Comparison of ENCODE assay signal across 17 cellular contexts in the genomic region with DNA sequence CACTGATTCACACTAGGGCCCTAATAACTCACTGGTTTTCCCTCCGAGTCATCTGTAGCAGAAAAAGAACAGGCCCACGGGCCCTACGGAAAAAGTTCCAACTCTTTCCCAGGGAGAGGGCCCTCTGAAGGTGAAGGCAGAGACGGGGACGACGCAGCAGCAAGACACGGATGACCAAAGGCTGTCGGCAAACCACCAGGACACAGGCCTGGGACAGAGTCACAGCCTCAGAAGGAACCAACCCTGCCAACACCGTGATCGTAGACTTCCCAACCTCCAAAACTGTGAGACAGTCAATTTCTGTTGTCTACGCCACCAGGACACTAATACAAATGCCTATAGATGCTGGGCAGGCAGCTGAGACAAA. TPM values are rescaled to one million over a fixed set of nuclear protein-coding genes. Genes with fewer than 3 reads are reported as not detected.
A peak's percentile ranks its signal among the peaks of the same experiment; 100 is the strongest.
DNase-seq lines count a peak whose midpoint lies in the region; ATAC-seq, FAIRE-seq and TF ChIP-seq lines count a peak whose summit lies in the region.
"Had no signal": no experiment of that assay in that cellular context is flagged by ENCODE, and none has a peak within 500 bp of the region (broad histone marks: within the 10 kb centered on the region; RNA-seq: fewer than 3 reads in every experiment).

No MANE protein-coding gene starts in this region.

- CTCF ChIA-PET in HepG2 (lab: Yijun Ruan, JAX; ENCODE audit: low intra/inter-chr PET ratio, low total read pairs), result no interaction called here

- no peak for FAIRE-seq in HepG2 (lab: Jason Lieb, UNC)
- FAIRE-seq: H54, K562 had no signal

- H3K4me1 Mint-ChIP-seq in neural crest cell, result peaks cover 52% of the 10 kb centered on the region

- H3K9me3 ChIP-seq in HepG2 (ENCODE audit: low read length) (no peaks in the 10 kb centered on the region), right lobe of liver (no peaks in the 10 kb centered on the region), RWPE2 (ENCODE audit: severe bottlenecking) (no peaks in the 10 kb centered on the region)
- H3K9me3 ChIP-seq: MG63, SK-N-SH had no signal

- TF ChIP-seq RAD21 in HepG2 (CRISPR knock-in tag; IDR thresholded peaks at IDR 0.05), result no peak

- peaks cover 15% of the 10 kb centered on the region for H3K27me3 Mint-ChIP-seq in neural crest cell (ENCODE audit: low read depth)

- H3K27ac Mint-ChIP-seq in neural crest cell (ENCODE audit: unreplicated experiment), result no peak overlapping the region

- H3K4me3 Mint-ChIP-seq in neural crest cell, result peak overlapping the region; percentile 85

- peaks cover 2% of the 10 kb centered on the region for H3K9me3 Mint-ChIP-seq in neural crest cell

- TF ChIP-seq EP300 in HepG2 (IDR thresholded peaks at IDR 0.05; ENCODE audit: low read depth in 2 of 2, low read length in 2 of 2) (no peak), HepG2 (CRISPR knock-in tag; IDR thresholded peaks at IDR 0.05; ENCODE audit: borderline replicate concordance) (no peak)

- TF ChIP-seq CTCF in HepG2 (CRISPR knock-in tag; IDR thresholded peaks at IDR 0.05) (no peak), right lobe of liver (IDR thresholded peaks at IDR 0.05) (no peak), RWPE2 (IDR thresholded peaks at IDR 0.05; ENCODE audit: poor library complexity, severe bottlenecking) (no peak), neural crest cell (conservative IDR thresholded peaks at IDR 0.05) (no peak)

- peak overlapping the region; percentile 45 for H3K27ac ChIP-seq in HepG2 (ENCODE audit: extremely low read length, insufficient read depth, low read length)
- no peak overlapping the region for H3K27ac ChIP-seq in right lobe of liver
- H3K27ac ChIP-seq in RWPE2 (ENCODE audit: poor library complexity, severe bottlenecking), result no peak overlapping the region
- H3K27ac ChIP-seq: HL-60, PC-9 had no signal

- DNase-seq in HepG2 (ENCODE audit: low spot score) (no peak), right lobe of liver (no peak), RWPE2 (ENCODE audit: low spot score) (peak; percentile 31), neural crest cell (ENCODE audit: low read depth, low spot score) (no peak), HT-29 (ENCODE audit: low spot score) (no peak), SW480 (ENCODE audit: low spot score) (no peak)
- DNase-seq in stimulated activated CD4-positive, alpha-beta T cell treated with anti-CD3 and anti-CD28 coated beads, Interleukin-4, amount 100 ng/mL, for 4 hours, result no peak
- DNase-seq: DMS153, DND-41, MG63, NCI-H2029 treated with DMSO at 0.1 percent for 48 hours, NCI-H526 treated with DMSO at 0.1 percent for 48 hours, PC-9 had no signal

- TF ChIP-seq POLR2A in HepG2 (IDR thresholded peaks at IDR 0.05; ENCODE audit: insufficient read depth in 1 of 2, low read depth in 2 of 2, low read length in 2 of 2) (no peak; a peak in 1 of 4 replicates), right lobe of liver (IDR thresholded peaks at IDR 0.05) (no peak)

- no peaks in the 10 kb centered on the region for H4K20me1 ChIP-seq in HepG2 (ENCODE audit: insufficient read depth, low read length)

- H3K9ac ChIP-seq in HepG2 (ENCODE audit: insufficient read depth, low read depth, low read length), result peak overlapping the region; percentile 33
- H3K9ac ChIP-seq: SK-N-SH had no signal

- peak overlapping the region in 1 of 3 experiments; percentile 20; a peak in 1 of 6 replicates for H3K4me3 ChIP-seq in HepG2 (replicated peaks in 1 of 3; ENCODE audit: insufficient read depth in 1 of 3, low read depth in 2 of 3, low read length in 3 of 3)
- no peak overlapping the region for H3K4me3 ChIP-seq in right lobe of liver
- H3K4me3 ChIP-seq in RWPE2 (ENCODE audit: severe bottlenecking), result no peak overlapping the region
- H3K4me3 ChIP-seq: K562, MG63, PC-9 had no signal

- intact Hi-C loops in HepG2 (cut with micrococcal nuclease; ENCODE audit: unreplicated experiment), result no loop called here
- intact Hi-C loops in right lobe of liver (cut with DNase I), result no loop called here

- peaks cover 0 to 5% of the 10 kb centered on the region in 2 experiments; a peak in 2 of 5 replicates for H3K36me3 ChIP-seq in HepG2 (replicated peaks in 1 of 2; ENCODE audit: control insufficient read depth in 1 of 2, insufficient read depth in 2 of 2, low read length in 2 of 2)
- no peaks in the 10 kb centered on the region for H3K36me3 ChIP-seq in right lobe of liver
- H3K36me3 ChIP-seq in RWPE2 (ENCODE audit: low read depth), result no peaks in the 10 kb centered on the region
- H3K36me3 ChIP-seq: MG63 had no signal

- peak overlapping the region; percentile 99 for H3K4me2 ChIP-seq in HepG2 (ENCODE audit: low read depth, low read length)
- H3K4me2 ChIP-seq: PC-9, SK-N-SH had no signal

- no peak for ATAC-seq in HepG2
- ATAC-seq in right lobe of liver, result no peak
- no peak for ATAC-seq in RWPE2 (ENCODE audit: low read depth)
- ATAC-seq: K562 had no signal

- H3K4me1 ChIP-seq in HepG2 (ENCODE audit: insufficient read depth, low read length), result peaks cover 75% of the 10 kb centered on the region
- H3K4me1 ChIP-seq in right lobe of liver, result peaks cover 0 to 22% (median 0%) of the 10 kb centered on the region in 4 donors
- no peaks in the 10 kb centered on the region for H3K4me1 ChIP-seq in RWPE2 (ENCODE audit: insufficient read depth, poor library complexity, severe bottlenecking)

- BruUV-seq in HepG2 (replicated peaks; lab: Mats Ljungman, UMichigan), result no TSS peak

- no peak overlapping the region for H2AFZ ChIP-seq in HepG2 (ENCODE audit: low read length)
- H2AFZ ChIP-seq: PC-9 had no signal

- H3K79me2 ChIP-seq in HepG2 (ENCODE audit: insufficient read depth, low read length), result peaks cover 60% of the 10 kb centered on the region

- H3K27me3 ChIP-seq in HepG2 (ENCODE audit: control insufficient read depth in 1 of 2, insufficient read depth in 2 of 2, low read length in 2 of 2) (no peaks in the 10 kb centered on the region; a peak in 1 of 5 replicates), right lobe of liver (no peaks in the 10 kb centered on the region), RWPE2 (ENCODE audit: insufficient read depth, poor library complexity, severe bottlenecking) (no peaks in the 10 kb centered on the region)
- H3K27me3 ChIP-seq: MG63 had no signal

- 92% methylated on average over 11 of the region's 11 CpGs for WGBS in HepG2 (ENCODE audit: low lambda C conversion rate)
- WGBS in right lobe of liver (ENCODE audit: insufficient coverage, low coverage, low lambda C conversion rate, missing lambda C conversion rate), result 79% methylated on average over 6 of the region's 11 CpGs

- in situ Hi-C loops in HepG2 (cut with HindIII; ENCODE audit: extremely low pct_ligation_motif_present, low pct_unique_long_range_greater_than_20kb), result no loop called here

- POLR2A ChIA-PET in HepG2 (lab: Yijun Ruan, JAX), result interaction anchor here (8.5 to 20.9 kb wide), 2 partner anchors 19 to 73 kb away, joined by 79 to 1379 read pairs; a partner anchor contains a TSS

- H3K36me3 Mint-ChIP-seq in neural crest cell (ENCODE audit: low read depth), result peaks cover 6% of the 10 kb centered on the region

RNA-seq across cellular contexts. Expression of a gene that starts 5.2 kb away (rescaled TPM):
- total RNA-seq in HepG2 (2016; rRNA removed; fragmentation: Illumina TruSeq; extraction: Trizol) (111 and 160 TPM in 2 replicates), right lobe of liver (1 to 10 TPM in 4 of 6 experiments, under 1 TPM in 2; 0.35 to 2.6 (median 1.5) TPM), neural crest cell (19.5 and 21.1 TPM in 2 replicates)
- total RNA-seq in HepG2 (2016; cell fraction: cytosol; rRNA removed; fragmentation: Illumina TruSeq; extraction: Trizol; ENCODE audit: low read depth), result 48.7 and 63.1 TPM in 2 replicates
- 101 and 161 TPM in 2 replicates for total RNA-seq in HepG2 (2016; cell fraction: insoluble cytoplasmic fraction; rRNA removed; fragmentation: Illumina TruSeq; extraction: Trizol)
- 105 and 128 TPM in 2 replicates for total RNA-seq in HepG2 (2016; cell fraction: membrane; rRNA removed; fragmentation: Illumina TruSeq; extraction: Trizol)
- total RNA-seq in HepG2 (2016; cell fraction: nucleus; rRNA removed; fragmentation: Illumina TruSeq; extraction: Trizol), result 124 and 150 TPM in 2 replicates
- polyA plus RNA-seq in HepG2 (2011; rRNA removed), result 129 and 137 TPM in 2 replicates
- 113 and 185 TPM in 2 replicates for polyA plus RNA-seq in HepG2 (2011; cell fraction: cytosol; rRNA removed)
- polyA plus RNA-seq in HepG2 (2011; cell fraction: nucleus; rRNA removed), result 814 and 941 TPM in 2 replicates
- polyA plus RNA-seq in HepG2 (2012), result 59.0 and 123 TPM in 2 replicates
- 41.1 and 53.2 TPM in 2 replicates for polyA plus RNA-seq in HepG2 (2016; cell fraction: cytosol; fragmentation: Illumina TruSeq; extraction: Trizol; ENCODE audit: low read depth)
- polyA plus RNA-seq in HepG2 (2016; cell fraction: insoluble cytoplasmic fraction; fragmentation: Illumina TruSeq; extraction: Trizol; ENCODE audit: low read depth), result 89.1 and 103 TPM in 2 replicates
- polyA plus RNA-seq in HepG2 (2016; cell fraction: membrane; fragmentation: Illumina TruSeq; extraction: Trizol; ENCODE audit: low read depth), result 74.4 and 85.2 TPM in 2 replicates
- 289 and 305 TPM in 2 replicates for polyA plus RNA-seq in HepG2 (2016; cell fraction: nucleus; fragmentation: Illumina TruSeq; extraction: Trizol; ENCODE audit: insufficient read depth, low read depth)
- 11.2 and 115 TPM in 2 replicates for polyA minus RNA-seq in HepG2 (2011; rRNA and poly(A)+ RNA removed; ENCODE audit: low replicate concordance)
- 29.9 and 32.1 TPM in 2 replicates for polyA minus RNA-seq in HepG2 (2011; cell fraction: cytosol; rRNA and poly(A)+ RNA removed)
- 63.9 and 90.6 TPM in 2 replicates for polyA minus RNA-seq in HepG2 (2011; cell fraction: nucleus; rRNA and poly(A)+ RNA removed)
- total RNA-seq in HT-29 (2014; rRNA removed; shearing (Covaris generic)), result 2.7 and 4.4 TPM in 2 replicates

RNA-seq across cellular contexts. Expression of a gene that starts 25.5 kb away (rescaled TPM):
- total RNA-seq in HepG2 (2016; rRNA removed; fragmentation: Illumina TruSeq; extraction: Trizol), result 91.1 and 115 TPM in 2 replicates
- 50.9 and 56.3 TPM in 2 replicates for total RNA-seq in HepG2 (2016; cell fraction: cytosol; rRNA removed; fragmentation: Illumina TruSeq; extraction: Trizol; ENCODE audit: low read depth)
- total RNA-seq in HepG2 (2016; cell fraction: insoluble cytoplasmic fraction; rRNA removed; fragmentation: Illumina TruSeq; extraction: Trizol), result 93.8 and 106 TPM in 2 replicates
- 62.1 and 63.3 TPM in 2 replicates for total RNA-seq in HepG2 (2016; cell fraction: membrane; rRNA removed; fragmentation: Illumina TruSeq; extraction: Trizol)
- 97.5 and 106 TPM in 2 replicates for total RNA-seq in HepG2 (2016; cell fraction: nucleus; rRNA removed; fragmentation: Illumina TruSeq; extraction: Trizol)
- polyA plus RNA-seq in HepG2 (2011; rRNA removed), result 314 and 325 TPM in 2 replicates
- 244 and 264 TPM in 2 replicates for polyA plus RNA-seq in HepG2 (2011; cell fraction: cytosol; rRNA removed)
- polyA plus RNA-seq in HepG2 (2011; cell fraction: nucleus; rRNA removed), result 676 and 852 TPM in 2 replicates
- polyA plus RNA-seq in HepG2 (2012), result 192 and 251 TPM in 2 replicates
- polyA plus RNA-seq in HepG2 (2016; cell fraction: cytosol; fragmentation: Illumina TruSeq; extraction: Trizol; ENCODE audit: low read depth), result 24.9 and 31.2 TPM in 2 replicates
- polyA plus RNA-seq in HepG2 (2016; cell fraction: insoluble cytoplasmic fraction; fragmentation: Illumina TruSeq; extraction: Trizol; ENCODE audit: low read depth), result 142 and 162 TPM in 2 replicates
- 50.3 and 53.9 TPM in 2 replicates for polyA plus RNA-seq in HepG2 (2016; cell fraction: membrane; fragmentation: Illumina TruSeq; extraction: Trizol; ENCODE audit: low read depth)
- polyA plus RNA-seq in HepG2 (2016; cell fraction: nucleus; fragmentation: Illumina TruSeq; extraction: Trizol; ENCODE audit: insufficient read depth, low read depth), result 198 and 200 TPM in 2 replicates
- polyA minus RNA-seq in HepG2 (2011; rRNA and poly(A)+ RNA removed; ENCODE audit: low replicate concordance), result 54.9 and 219 TPM in 2 replicates
- polyA minus RNA-seq in HepG2 (2011; cell fraction: cytosol; rRNA and poly(A)+ RNA removed), result 108 and 118 TPM in 2 replicates
- polyA minus RNA-seq in HepG2 (2011; cell fraction: nucleus; rRNA and poly(A)+ RNA removed), result 292 and 371 TPM in 2 replicates
- 10 to 100 TPM; 39.3 to 55.6 (median 45.1) TPM for total RNA-seq in right lobe of liver
- 68.4 and 73.6 TPM in 2 replicates for total RNA-seq in neural crest cell
- 31.7 and 35.5 TPM in 2 replicates for total RNA-seq in HT-29 (2014; rRNA removed; shearing (Covaris generic))
